Comparison of ENCODE assay signal across 8 cellular contexts in the genomic region with DNA sequence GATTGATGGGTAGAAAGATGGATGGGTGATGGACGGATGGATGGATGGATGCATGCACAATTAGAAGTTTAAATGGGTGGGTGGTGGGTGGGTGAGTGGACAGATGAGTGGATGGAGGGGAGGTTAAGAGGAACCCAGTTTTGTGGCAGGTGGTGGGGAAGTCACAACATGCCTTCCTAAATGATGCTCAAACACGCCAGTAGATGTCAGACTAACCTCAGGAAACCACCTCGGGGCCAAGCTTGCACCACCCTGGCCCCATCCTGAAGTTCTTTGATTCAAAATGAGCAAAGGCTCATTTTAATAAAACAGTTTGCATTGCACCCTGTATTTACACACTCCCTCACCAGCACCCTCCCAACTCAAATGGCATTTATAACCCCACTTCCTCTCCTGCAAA.
DNase-seq lines count a peak whose midpoint lies in the region; ATAC-seq, FAIRE-seq and TF ChIP-seq lines count a peak whose summit lies in the region.

No MANE protein-coding gene starts in this region.

- no peak overlapping the region for H4K8ac ChIP-seq in H1 (ENCODE audit: extremely low read depth, insufficient read depth, low read length)

- 0% methylated on average over 3 of the region's 3 CpGs; no CpG with 5 or more reads in 1 of the 2 experiments for WGBS in H1 (ENCODE audit: extremely low coverage in 1 of 2, insufficient coverage in 1 of 2, insufficient read length in 1 of 2, insufficient replicate concordance in 2 of 2, low coverage in 1 of 2, low lambda C conversion rate in 2 of 2, missing lambda C conversion rate in 1 of 2), 2 experiments

- H4K91ac ChIP-seq in H1 (replicated peaks; ENCODE audit: insufficient read length, low read length) = no peak overlapping the region

- H2AK5ac ChIP-seq in H1 (ENCODE audit: low read depth, low read length) = no peak overlapping the region

- no peaks in the 10 kb centered on the region for H3K36me3 Mint-ChIP-seq in mesothelial cell of epicardium
- H3K36me3 Mint-ChIP-seq in stimulated activated effector memory CD8-positive, alpha-beta T cell treated with anti-CD3 and anti-CD28 coated beads, Interleukin-12 subunit alpha, Interleukin-12 subunit beta, amount 100 ng/mL, for 72 hours = no peaks in the 10 kb centered on the region

- TF ChIP-seq EP300 in H1 (IDR thresholded peaks at IDR 0.05; ENCODE audit: borderline replicate concordance in 1 of 2, low read depth in 2 of 2, low read length in 2 of 2) = no peak

- no peak overlapping the region for H3K14ac ChIP-seq in H1 (ENCODE audit: insufficient read length)

- no peak overlapping the region for H3K18ac ChIP-seq in H1 (ENCODE audit: extremely low read depth, low read length)

- no peaks in the 10 kb centered on the region for H3K9me3 Mint-ChIP-seq in mesothelial cell of epicardium
- H3K9me3 Mint-ChIP-seq in stimulated activated effector memory CD8-positive, alpha-beta T cell treated with anti-CD3 and anti-CD28 coated beads, Interleukin-12 subunit alpha, Interleukin-12 subunit beta, amount 100 ng/mL, for 72 hours = no peaks in the 10 kb centered on the region

- no peak overlapping the region for H3K23ac ChIP-seq in H1 (ENCODE audit: insufficient read length)

- H3K23me2 ChIP-seq in H1 (ENCODE audit: low read depth, low read length) = peaks cover 8% of the 10 kb centered on the region; the same call in 1 of the 2 replicates

- H3K27me3 ChIP-seq in BE2C (peaks cover 7% of the 10 kb centered on the region; the same call in 1 of the 2 replicates), H1 (replicated peaks in 1 of 4; ENCODE audit: control insufficient read depth in 3 of 4, extremely low read depth in 1 of 4, insufficient read depth in 3 of 4, low read length in 3 of 4) (no peaks in the 10 kb centered on the region)

- H3K36me3 ChIP-seq in BE2C (no peaks in the 10 kb centered on the region), HEK293 (ENCODE audit: control insufficient read depth in 2 of 2, insufficient read depth in 1 of 2, low read length in 2 of 2) (no peaks in the 10 kb centered on the region), H1 (ENCODE audit: control insufficient read depth in 2 of 4, insufficient read depth in 4 of 4, low read length in 3 of 4) (no peaks in the 10 kb centered on the region)

- TF ChIP-seq POLR2A in H1 (IDR thresholded peaks at IDR 0.05; ENCODE audit: control extremely low read depth in 1 of 2, low read depth in 2 of 2, low read length in 2 of 2) = no peak

- H3K79me1 ChIP-seq in H1 (ENCODE audit: low read depth, low read length) = no peaks in the 10 kb centered on the region

- CTCF ChIA-PET in HEK293 (lab: Yijun Ruan, JAX) (interaction anchor here (0.6 to 2.4 kb wide), 11 partner anchors 96 to 360 kb away, joined by 3 to 9 read pairs (median 4); no protein-coding TSS in a partner anchor), H1 (lab: Charles Lee; ENCODE audit: partially characterized antibody) (interaction anchor here (0.6 to 3.5 kb wide), 10 partner anchors 9 to 129 kb away, joined by 3 to 20 read pairs (median 4); no protein-coding TSS in a partner anchor)

- no peak overlapping the region for H2BK15ac ChIP-seq in H1 (ENCODE audit: low read length)

- H3K4me1 ChIP-seq in BE2C (no peaks in the 10 kb centered on the region), HEK293 (ENCODE audit: control insufficient read depth, insufficient read depth, low read length) (no peaks in the 10 kb centered on the region), H1 (replicated peaks in 1 of 4; ENCODE audit: control insufficient read depth in 3 of 4, insufficient read depth in 4 of 4, low read length in 3 of 4) (no peaks in the 10 kb centered on the region; a peak in 1 of 7 replicates)

- no peaks in the 10 kb centered on the region for H4K20me1 ChIP-seq in H1 (replicated peaks in 1 of 2; ENCODE audit: control insufficient read depth in 1 of 2, insufficient read depth in 2 of 2, low read length in 2 of 2)

- FAIRE-seq in H1 (lab: Jason Lieb, UNC) = peak; percentile 75

- TF ChIP-seq RAD21 in H1 (IDR thresholded peaks at IDR 0.05 in 1 of 2, conservative IDR thresholded peaks at IDR 0.05 in 1 of 2; ENCODE audit: low read depth in 2 of 2, low read length in 2 of 2) = peak; percentile 90 to 95

- H3K4me3 ChIP-seq in BE2C (ENCODE audit: low read depth, low read length) (no peak overlapping the region), HEK293 (ENCODE audit: low read depth, low read length) (no peak overlapping the region), H1 (ENCODE audit: extremely low read depth in 1 of 4, insufficient read depth in 2 of 4, low read depth in 3 of 4, low read length in 4 of 4) (no peak overlapping the region)

- ATAC-seq in stimulated activated effector memory CD8-positive, alpha-beta T cell treated with anti-CD3 and anti-CD28 coated beads, Interleukin-12 subunit alpha, Interleukin-12 subunit beta, amount 100 ng/mL, for 72 hours = peak; percentile 89
- ATAC-seq in HG02759 (IDR thresholded peaks at IDR 0.05; ENCODE audit: unreplicated experiment) = no peak

- H2BK5ac ChIP-seq in H1 (ENCODE audit: low read depth, low read length) = no peak overlapping the region

- DNase-seq in BE2C (peak; percentile 50), NCI-H524 (lab: John Stamatoyannopoulos, UW) (peak; percentile 36 to 79), H1 (ENCODE audit: low read depth in 1 of 2, low spot score in 2 of 2) (peak in 1 of 2 experiments; percentile 56), mesothelial cell of epicardium (ENCODE audit: low spot score in 2 of 2, unreplicated experiment in 2 of 2) (peak in 1 of 2 experiments; percentile 57)
- peak; percentile 41 for DNase-seq in activated CD4-positive, alpha-beta T cell treated with anti-CD3 and anti-CD28 coated beads, Interleukin-2, amount 50 U/mL, for 1 hour
- DNase-seq in stimulated activated effector memory CD8-positive, alpha-beta T cell treated with anti-CD3 and anti-CD28 coated beads, Interleukin-12 subunit alpha, Interleukin-12 subunit beta, amount 100 ng/mL, for 72 hours (ENCODE audit: low spot score in 2 of 2) = peak; percentile 7 to 57

- TF ChIP-seq CTCF in BE2C (IDR thresholded peaks at IDR 0.05; ENCODE audit: low read depth, low read length) (peak; percentile 67), HEK293 (tag by site-specific recombination; IDR thresholded peaks at IDR 0.05) (peak; percentile 84), H1 (IDR thresholded peaks at IDR 0.05; ENCODE audit: control extremely low read depth in 1 of 3, insufficient read depth in 1 of 3, low read depth in 1 of 3, low read length in 3 of 3) (peak; percentile 55 to 80 (median 74)), mesothelial cell of epicardium (IDR thresholded peaks at IDR 0.05; ENCODE audit: unreplicated experiment) (peak; percentile 49)

- H2BK120ac ChIP-seq in H1 (replicated peaks; ENCODE audit: low read depth, low read length) = no peak overlapping the region

- H3K9ac ChIP-seq in H1 (replicated peaks in 1 of 4; ENCODE audit: extremely low read depth in 1 of 4, low read depth in 3 of 4, low read length in 3 of 4) = no peak overlapping the region

- POLR2A ChIA-PET in HEK293 (lab: Yijun Ruan, JAX) = no interaction called here
- POLR2A ChIA-PET in H1 (lab: Charles Lee; ENCODE audit: partially characterized antibody) = no interaction called here

- H3K9me3 ChIP-seq in BE2C (no peaks in the 10 kb centered on the region), HEK293 (ENCODE audit: control insufficient read depth, insufficient read depth, low read depth, low read length) (no peaks in the 10 kb centered on the region), H1 (ENCODE audit: insufficient read depth in 2 of 2, low read depth in 1 of 2, low read length in 1 of 2) (no peaks in the 10 kb centered on the region)

- H3K4me2 ChIP-seq in H1 (ENCODE audit: insufficient read depth in 1 of 2, low read depth in 2 of 2, low read length in 2 of 2) = no peak overlapping the region

- H3K4me3 Mint-ChIP-seq in mesothelial cell of epicardium = no peak overlapping the region
- H3K4me3 Mint-ChIP-seq in stimulated activated effector memory CD8-positive, alpha-beta T cell treated with anti-CD3 and anti-CD28 coated beads, Interleukin-12 subunit alpha, Interleukin-12 subunit beta, amount 100 ng/mL, for 72 hours = no peak overlapping the region

- no peak overlapping the region for H3K56ac ChIP-seq in H1 (replicated peaks; ENCODE audit: insufficient read length, low read depth, low read length)

- no peak overlapping the region for H2BK20ac ChIP-seq in H1 (ENCODE audit: low read length)

- no peak overlapping the region for H2BK12ac ChIP-seq in H1 (ENCODE audit: low read depth, low read length)

- no peaks in the 10 kb centered on the region for H3K79me2 ChIP-seq in H1 (ENCODE audit: control insufficient read depth in 1 of 2, insufficient read depth in 2 of 2, low read length in 2 of 2)

- no peak overlapping the region for H2AFZ ChIP-seq in H1 (ENCODE audit: low read length)

- H3K4ac ChIP-seq in H1 (replicated peaks; ENCODE audit: insufficient read length, low read depth, low read length) = no peak overlapping the region

- H4K5ac ChIP-seq in H1 (ENCODE audit: insufficient read length, low read depth, low read length) = no peak overlapping the region

- no peak overlapping the region for H3K27ac Mint-ChIP-seq in mesothelial cell of epicardium
- H3K27ac Mint-ChIP-seq in stimulated activated effector memory CD8-positive, alpha-beta T cell treated with anti-CD3 and anti-CD28 coated beads, Interleukin-12 subunit alpha, Interleukin-12 subunit beta, amount 100 ng/mL, for 72 hours = no peak overlapping the region

- peaks cover 2% of the 10 kb centered on the region for H3K4me1 Mint-ChIP-seq in mesothelial cell of epicardium
- H3K4me1 Mint-ChIP-seq in stimulated activated effector memory CD8-positive, alpha-beta T cell treated with anti-CD3 and anti-CD28 coated beads, Interleukin-12 subunit alpha, Interleukin-12 subunit beta, amount 100 ng/mL, for 72 hours = peaks cover under 1% of the 10 kb centered on the region

- H3K27ac ChIP-seq in HEK293 (ENCODE audit: extremely low read depth, low read depth, low read length) = no peak overlapping the region
- no peak overlapping the region for H3K27ac ChIP-seq in H1 (ENCODE audit: low read depth, low read length)

- H3K27me3 Mint-ChIP-seq in mesothelial cell of epicardium (ENCODE audit: low read depth) = peaks cover 7% of the 10 kb centered on the region

TF ChIP-seq in HEK293, 187 proteins besides CTCF, POLR2A, EP300 and RAD21 (continues in another document):
- no peak for TF ChIP-seq ZNF837 (tag by site-specific recombination; IDR thresholded peaks at IDR 0.05)
- TF ChIP-seq ZFP69B (tag by site-specific recombination; IDR thresholded peaks at IDR 0.05) = 0 out of 2 replicates have a peak, but pooled peaks have one; percentile 47
- TF ChIP-seq ZBTB17 (tag by site-specific recombination; IDR thresholded peaks at IDR 0.05) = 0 out of 2 replicates have a peak, but pooled peaks have one; percentile 29
- no peak for TF ChIP-seq ZNF138 (tag by site-specific recombination; IDR thresholded peaks at IDR 0.05; ENCODE audit: borderline replicate concordance)

TF ChIP-seq in H1, 55 proteins besides CTCF, POLR2A, EP300 and RAD21 (continues in another document):
- 0 out of 2 replicates have a peak, but pooled peaks have one; percentile 2 for TF ChIP-seq CEBPB (IDR thresholded peaks at IDR 0.05; ENCODE audit: low read depth, low read length)
- TF ChIP-seq, protein P1, sequence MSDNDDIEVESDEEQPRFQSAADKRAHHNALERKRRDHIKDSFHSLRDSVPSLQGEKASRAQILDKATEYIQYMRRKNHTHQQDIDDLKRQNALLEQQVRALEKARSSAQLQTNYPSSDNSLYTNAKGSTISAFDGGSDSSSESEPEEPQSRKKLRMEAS (IDR thresholded peaks at IDR 0.05) = no peak
- no peak for TF ChIP-seq RXRA (IDR thresholded peaks at IDR 0.05; ENCODE audit: insufficient read depth, low read depth, low read length)
